Comparison of ENCODE assay signal across 31 cellular contexts in genomic region chr16:86191663-86192062, GRCh38.
"Had no signal": no experiment of that assay in that cellular context is flagged by ENCODE, and none has a peak within 500 bp of the region (broad histone marks: within the 10 kb centered on the region; RNA-seq: fewer than 3 reads in every experiment).

No MANE protein-coding gene starts in this region.

- H3K4me1 ChIP-seq: esophagus squamous epithelium, parathyroid adenoma, right atrium auricular region, suprapubic skin, uterus had no signal

- H3K4me2 ChIP-seq: smooth muscle cell had no signal

- H3K36me3 ChIP-seq: esophagus squamous epithelium, heart right ventricle, neutrophil, right atrium auricular region, suprapubic skin, uterus had no signal

- H3K9me3 ChIP-seq: esophagus squamous epithelium, heart right ventricle, neutrophil, right atrium auricular region, suprapubic skin, uterus had no signal

- H3K79me2 ChIP-seq: parathyroid adenoma had no signal

- H3K27ac Mint-ChIP-seq: memory B cell; natural killer cell; progenitor cell of endocrine pancreas; stimulated activated naive CD8-positive, alpha-beta T cell treated with anti-CD3 and anti-CD28 coated beads, Interleukin-15, amount 100 ng/mL, for 72 hours had no signal

- H2AFZ ChIP-seq: parathyroid adenoma had no signal

- H3K4me3 Mint-ChIP-seq: memory B cell; natural killer cell; stimulated activated naive CD8-positive, alpha-beta T cell treated with anti-CD3 and anti-CD28 coated beads, Interleukin-15, amount 100 ng/mL, for 72 hours had no signal

- FAIRE-seq: endometrium, keratinocyte had no signal

- H3K9me3 Mint-ChIP-seq: memory B cell; natural killer cell; stimulated activated naive CD8-positive, alpha-beta T cell treated with anti-CD3 and anti-CD28 coated beads, Interleukin-15, amount 100 ng/mL, for 72 hours had no signal

- H3K4me3 ChIP-seq: coronary artery, esophagus squamous epithelium, heart right ventricle, lung, right atrium auricular region, smooth muscle cell, suprapubic skin, uterus had no signal

- H3K36me3 Mint-ChIP-seq: memory B cell, natural killer cell had no signal

- H3K27me3 ChIP-seq: right atrium auricular region had no signal

- H3K4me1 Mint-ChIP-seq: memory B cell; natural killer cell; stimulated activated naive CD8-positive, alpha-beta T cell treated with anti-CD3 and anti-CD28 coated beads, Interleukin-15, amount 100 ng/mL, for 72 hours had no signal

- H3K9ac ChIP-seq: parathyroid adenoma had no signal

- H3K27ac ChIP-seq: coronary artery, heart right ventricle, neutrophil, parathyroid adenoma, right atrium auricular region, suprapubic skin, uterus had no signal

- DNase-seq: dermis blood vessel endothelial cell; effector memory CD4-positive, alpha-beta T cell; erythroblast; esophagus squamous epithelium; foreskin melanocyte; glutamatergic neuron; heart right ventricle; hypothalamus; left ventricle myocardium superior; midbrain; natural killer cell; stimulated activated CD4-positive, alpha-beta T cell treated with anti-CD3 and anti-CD28 coated beads, Interleukin-12 subunit alpha, Interleukin-12 subunit beta, amount 100 ng/mL, for 4 hours; stimulated activated CD4-positive, alpha-beta T cell treated with anti-CD3 and anti-CD28 coated beads, Interleukin-1b, Interleukin-23, amount 100 ng/mL, for 48 hours; stimulated activated CD4-positive, alpha-beta T cell treated with anti-CD3 and anti-CD28 coated beads, Interleukin-4, amount 100 ng/mL, for 1 hour; stimulated activated CD8-positive, alpha-beta memory T cell treated with anti-CD3 and anti-CD28 coated beads, Interleukin-4, amount 100 ng/mL, for 48 hours; stimulated activated naive CD4-positive, alpha-beta T cell; stimulated activated naive CD8-positive, alpha-beta T cell treated with anti-CD3 and anti-CD28 coated beads, Interleukin-15, amount 100 ng/mL, for 72 hours; trophoblast cell; uterus had no signal

- ATAC-seq: heart right ventricle; left ventricle myocardium superior; natural killer cell; sciatic nerve; stimulated activated naive CD8-positive, alpha-beta T cell treated with anti-CD3 and anti-CD28 coated beads, Interleukin-15, amount 100 ng/mL, for 72 hours had no signal
